ENCODE assay signal across 20 cellular contexts in the genomic region with DNA sequence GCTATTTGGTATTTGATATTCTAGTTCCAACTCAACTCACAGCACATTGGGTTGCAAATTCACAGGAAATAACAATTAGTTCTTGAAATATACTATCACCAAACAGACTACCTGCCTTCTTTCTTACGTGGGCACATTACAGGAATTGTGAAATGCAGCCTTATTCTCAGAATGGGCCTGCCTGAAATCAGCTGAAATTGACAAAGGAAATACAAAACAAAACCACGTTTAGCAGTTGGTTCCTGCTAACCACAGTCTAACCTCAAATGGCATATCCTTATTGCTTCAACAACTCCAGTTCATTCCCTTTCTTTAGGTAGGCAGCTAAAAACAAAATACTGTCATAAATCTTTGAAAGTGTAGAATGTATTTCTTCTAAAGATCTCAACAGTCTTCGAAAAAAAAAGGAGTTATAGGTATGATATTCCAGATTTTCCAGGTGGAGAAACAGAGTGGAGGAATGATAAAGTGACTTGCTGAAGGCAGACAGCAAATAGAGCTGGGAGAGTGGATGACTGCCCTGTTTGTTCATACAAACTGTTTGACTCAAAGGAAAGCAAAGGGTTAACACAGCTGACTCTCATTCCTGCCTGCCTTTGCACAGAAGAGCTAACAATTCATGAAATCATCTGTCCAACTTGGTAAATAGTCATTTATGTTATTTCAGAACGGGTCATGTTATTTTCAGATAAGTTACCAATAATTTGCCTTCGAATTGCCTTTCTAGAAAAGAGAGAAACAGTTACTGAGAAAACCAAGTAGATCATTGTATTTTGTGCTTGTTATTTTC. TPM values are rescaled to one million over a fixed set of nuclear protein-coding genes. Genes with fewer than 3 reads are reported as not detected.
DNase-seq lines count a peak whose midpoint lies in the region; ATAC-seq and TF ChIP-seq lines count a peak whose summit lies in the region.
"Had no signal": no experiment of that assay in that cellular context is flagged by ENCODE, and none has a peak within 500 bp of the region (broad histone marks: within the 10 kb centered on the region; RNA-seq: fewer than 3 reads in every experiment).

No MANE protein-coding gene starts in this region.

- intact Hi-C loops in vagina (cut with DNase I): no loop called here

- peaks cover 42% of the 10 kb centered on the region for H3K27me3 Mint-ChIP-seq in activated CD4-positive, alpha-beta T cell treated with anti-CD3 and anti-CD28 coated beads, Interleukin-2, amount 10 ng/mL, durations not matched to agents 7 days and 5 days
- H3K27me3 Mint-ChIP-seq in neural crest cell (ENCODE audit: low read depth): peaks cover 47% of the 10 kb centered on the region

- H3K36me3 Mint-ChIP-seq in activated CD4-positive, alpha-beta T cell treated with anti-CD3 and anti-CD28 coated beads, Interleukin-2, amount 10 ng/mL, durations not matched to agents 7 days and 5 days (ENCODE audit: low read depth): no peaks in the 10 kb centered on the region
- H3K36me3 Mint-ChIP-seq in neural crest cell (ENCODE audit: low read depth): no peaks in the 10 kb centered on the region

- H3K27ac Mint-ChIP-seq in activated CD4-positive, alpha-beta T cell treated with anti-CD3 and anti-CD28 coated beads, Interleukin-2, amount 10 ng/mL, durations not matched to agents 7 days and 5 days: peak overlapping the region; percentile 78
- H3K27ac Mint-ChIP-seq in neural crest cell (ENCODE audit: unreplicated experiment): no peak overlapping the region

- TF ChIP-seq CTCF in astrocyte of the cerebellum (IDR thresholded peaks at IDR 0.05; ENCODE audit: low read depth, low read length, missing control alignments) (no peak), neural crest cell (conservative IDR thresholded peaks at IDR 0.05) (no peak), vagina (IDR thresholded peaks at IDR 0.05) (no peak)

- H3K4me3 ChIP-seq in Jurkat, Clone E6-1 (ENCODE audit: low read length): no peak overlapping the region
- no peak overlapping the region for H3K4me3 ChIP-seq in astrocyte of the cerebellum (ENCODE audit: low read depth, low read length)
- no peak overlapping the region for H3K4me3 ChIP-seq in vagina
- H3K4me3 ChIP-seq: gastrocnemius medialis, psoas muscle, upper lobe of left lung had no signal

- DNase-seq in activated CD4-positive, alpha-beta T cell treated with anti-CD3 and anti-CD28 coated beads, Interleukin-2, amount 10 ng/mL, durations not matched to agents 7 days and 5 days: peak; percentile 12
- no peak for DNase-seq in activated CD4-positive, alpha-beta T cell treated with anti-CD3 and anti-CD28 coated beads for 1 hour
- peak; percentile 28 for DNase-seq in Jurkat, Clone E6-1 (ENCODE audit: low read depth, low spot score)
- DNase-seq in astrocyte of the cerebellum (ENCODE audit: low read depth) (peak; percentile 15), neural crest cell (ENCODE audit: low read depth, low spot score) (no peak), NCI-H774 (lab: John Stamatoyannopoulos, UW) (no peak), vagina (ENCODE audit: extremely low spot score in 2 of 2) (no peak)
- DNase-seq: activated CD4-positive, alpha-beta T cell treated with anti-CD3 and anti-CD28 coated beads, Interleukin-2, amount 50 U/mL, for 1 hour; activated T-cell treated with anti-CD3 and anti-CD28 coated beads, Interleukin-2, amount 50 U/mL, for 4 hours; aorta; gastrocnemius medialis; KG1; left ventricle myocardium superior; NCI-H1417 treated with DMSO at 0.1 percent for 48 hours; psoas muscle; Right ventricle myocardium superior; stimulated activated naive CD4-positive, alpha-beta T cell treated with Interleukin-2 at 50 U/mL for 16 hours; upper lobe of left lung had no signal

- ATAC-seq in HG03108 (IDR thresholded peaks at IDR 0.05; ENCODE audit: unreplicated experiment): no peak
- ATAC-seq: activated T-cell treated with anti-CD3 and anti-CD28 coated beads, Interleukin-2, amount 50 U/mL, for 4 hours; gastrocnemius medialis; left ventricle myocardium superior; psoas muscle had no signal

- H3K9me3 ChIP-seq in vagina: no peaks in the 10 kb centered on the region
- H3K9me3 ChIP-seq: gastrocnemius medialis, psoas muscle, upper lobe of left lung had no signal

- no peaks in the 10 kb centered on the region for H3K36me3 ChIP-seq in vagina
- H3K36me3 ChIP-seq: gastrocnemius medialis, upper lobe of left lung had no signal

- POLR2A ChIA-PET in activated CD4-positive, alpha-beta T cell treated with anti-CD3 and anti-CD28 coated beads, Interleukin-2, amount 10 ng/mL, durations not matched to agents 7 days and 5 days (lab: Charles Lee): interaction anchor here (0.7 kb wide), 1 partner anchor 1027 kb away, joined by 3 read pairs; no protein-coding TSS in a partner anchor

- TF ChIP-seq POLR2A in vagina (IDR thresholded peaks at IDR 0.05): no peak

- H3K4me1 ChIP-seq in vagina: no peaks in the 10 kb centered on the region
- H3K4me1 ChIP-seq: gastrocnemius medialis, psoas muscle had no signal

- CTCF ChIA-PET in activated CD4-positive, alpha-beta T cell treated with anti-CD3 and anti-CD28 coated beads, Interleukin-2, amount 10 ng/mL, durations not matched to agents 7 days and 5 days (lab: Charles Lee): interaction anchor here (0.6 kb wide), 1 partner anchor 31 kb away, joined by 4 read pairs; no protein-coding TSS in a partner anchor

- peaks cover 32% of the 10 kb centered on the region for H3K4me1 Mint-ChIP-seq in activated CD4-positive, alpha-beta T cell treated with anti-CD3 and anti-CD28 coated beads, Interleukin-2, amount 10 ng/mL, durations not matched to agents 7 days and 5 days
- peaks cover 19% of the 10 kb centered on the region for H3K4me1 Mint-ChIP-seq in neural crest cell

- no peaks in the 10 kb centered on the region for H3K9me3 Mint-ChIP-seq in activated CD4-positive, alpha-beta T cell treated with anti-CD3 and anti-CD28 coated beads, Interleukin-2, amount 10 ng/mL, durations not matched to agents 7 days and 5 days
- H3K9me3 Mint-ChIP-seq in neural crest cell: no peaks in the 10 kb centered on the region
- H3K9me3 Mint-ChIP-seq: activated T-cell treated with anti-CD3 and anti-CD28 coated beads, Interleukin-2, amount 50 U/mL, for 4 hours had no signal

- in situ Hi-C loops in astrocyte of the cerebellum (cut with HindIII; ENCODE audit: low sequenced_read_pairs): no loop called here

- H3K27ac ChIP-seq in vagina: no peak overlapping the region
- H3K27ac ChIP-seq: gastrocnemius medialis, psoas muscle, upper lobe of left lung had no signal

- H3K4me3 Mint-ChIP-seq in activated CD4-positive, alpha-beta T cell treated with anti-CD3 and anti-CD28 coated beads, Interleukin-2, amount 10 ng/mL, durations not matched to agents 7 days and 5 days: peak overlapping the region; percentile 36
- H3K4me3 Mint-ChIP-seq in neural crest cell: peak overlapping the region; percentile 53
- H3K4me3 Mint-ChIP-seq: activated T-cell treated with anti-CD3 and anti-CD28 coated beads, Interleukin-2, amount 50 U/mL, for 4 hours had no signal

- no peaks in the 10 kb centered on the region for H3K27me3 ChIP-seq in vagina
- H3K27me3 ChIP-seq: upper lobe of left lung had no signal

RNA-seq across cellular contexts. Expression of a gene that starts 1.6 kb away (rescaled TPM):
- under 1 TPM; 0.42 to 0.52 TPM for total RNA-seq in activated CD4-positive, alpha-beta T cell treated with anti-CD3 and anti-CD28 coated beads, Interleukin-2, amount 10 ng/mL, durations not matched to agents 7 days and 5 days
- not detected for polyA plus RNA-seq in Jurkat, Clone E6-1 (2012; ENCODE audit: insufficient read depth, insufficient read length)
- total RNA-seq in neural crest cell: 1.7 and 2.3 TPM in 2 replicates
- total RNA-seq in vagina: 1.2 TPM
- total RNA-seq: activated T-cell treated with anti-CD3 and anti-CD28 coated beads, Interleukin-2, amount 50 U/mL, for 4 hours; endothelial cell of umbilical vein; left ventricle myocardium superior; Right ventricle myocardium superior had no signal
- polyA plus RNA-seq: endothelial cell of umbilical vein had no signal

Comparison
In these comparisons a context has a peak if more than half of its experiments do, and no peak if none do; other contexts are left out.
1. DNase-seq: peak in activated CD4-positive, alpha-beta T cell treated with anti-CD3 and anti-CD28 coated beads, Interleukin-2, amount 10 ng/mL, durations not matched to agents 7 days and 5 days (single experiment), Jurkat, Clone E6-1 (single experiment) and astrocyte of the cerebellum (single experiment); none in activated CD4-positive, alpha-beta T cell treated with anti-CD3 and anti-CD28 coated beads for 1 hour (single experiment), neural crest cell (single experiment), NCI-H774 (single experiment) and vagina (0 of 2).